In the genomic region with DNA sequence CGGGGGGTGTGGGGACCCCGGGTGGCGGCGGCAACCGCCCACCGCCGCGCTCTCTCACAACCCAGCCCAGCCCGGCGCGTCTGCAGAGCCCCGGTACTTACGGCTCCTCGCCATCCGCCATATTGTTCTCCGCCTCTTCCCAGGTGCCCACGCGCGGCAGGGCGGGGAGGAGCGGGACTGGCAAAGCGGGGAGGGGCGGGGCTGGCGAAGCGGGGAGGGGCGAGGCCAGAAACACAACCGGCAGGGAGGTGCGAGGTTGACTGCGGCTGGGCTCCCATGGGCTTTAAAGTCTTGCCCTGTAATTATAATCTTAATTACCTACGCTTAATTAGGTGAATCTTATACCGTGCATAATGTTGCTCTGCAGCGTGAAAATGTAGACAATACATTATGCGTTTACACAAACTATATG, we compare ENCODE assay signal across 8 cellular contexts. TPM values are rescaled to one million over a fixed set of nuclear protein-coding genes. Genes with fewer than 3 reads are reported as not detected.
DNase-seq lines count a peak whose midpoint lies in the region; ATAC-seq and TF ChIP-seq lines count a peak whose summit lies in the region.

TSS of gene UBA3 (minus strand) at position 133 of the 412 bp plus-strand sequence. CDS start at position 121, 12 bp downstream.

- H3K4me1 ChIP-seq in ascending aorta (peaks cover 10 to 32% of the 10 kb centered on the region in 2 donors), rectal smooth muscle tissue (ENCODE audit: control insufficient read depth, insufficient read depth, low read length) (peaks cover 14% of the 10 kb centered on the region), vagina (peaks cover 50% of the 10 kb centered on the region)

- peak within 1 kb of the TSS; percentile 71 to 93 for H3K4me3 ChIP-seq in ascending aorta
- peak within 1 kb of the TSS; percentile 80 for H3K4me3 ChIP-seq in rectal smooth muscle tissue (ENCODE audit: low read length)
- H3K4me3 ChIP-seq in vagina = peak within 1 kb of the TSS; percentile 75 to 92

- in situ Hi-C loops in GM13976 (cut with MboI; ENCODE audit: low sequenced_read_pairs, unreplicated experiment) = no loop called here

- H3K27ac ChIP-seq in ascending aorta (peak within 1 kb of the TSS; percentile 75 to 78), rectal smooth muscle tissue (ENCODE audit: low read depth, low read length) (peak within 1 kb of the TSS; percentile 23), vagina (peak within 1 kb of the TSS; percentile 87)

- TF ChIP-seq CTCF in GM13976 (IDR thresholded peaks at IDR 0.05; ENCODE audit: borderline replicate concordance, control extremely low read depth, extremely low read depth, insufficient read depth, missing control alignments) (no peak), ascending aorta (IDR thresholded peaks at IDR 0.05) (no peak), vagina (IDR thresholded peaks at IDR 0.05) (no peak)

- TF ChIP-seq POLR2A in vagina (IDR thresholded peaks at IDR 0.05) = peak in 1 of 2 donors; percentile 37

- ATAC-seq in HG02852 (IDR thresholded peaks at IDR 0.05; ENCODE audit: unreplicated experiment) = peak; percentile 44

- peak; percentile 91 for DNase-seq in GM13976 (ENCODE audit: low spot score)
- peak; percentile 70 for DNase-seq in NCI-H1930 (lab: John Stamatoyannopoulos, UW)
- peak; percentile 89 for DNase-seq in T-helper 22 cell (ENCODE audit: low read depth)
- peak; percentile 64 to 95 for DNase-seq in ascending aorta (ENCODE audit: low spot score in 2 of 2)
- DNase-seq in hepatic stellate cell (ENCODE audit: low spot score) = peak; percentile 81
- DNase-seq in vagina (ENCODE audit: extremely low spot score in 2 of 2) = no peak

- H3K27me3 ChIP-seq in ascending aorta (no peaks in the 10 kb centered on the region), rectal smooth muscle tissue (ENCODE audit: control insufficient read depth, insufficient read depth, low read length) (no peaks in the 10 kb centered on the region), vagina (no peaks in the 10 kb centered on the region)

- H3K9me3 ChIP-seq in ascending aorta (no peaks in the 10 kb centered on the region), vagina (no peaks in the 10 kb centered on the region)

- H3K36me3 ChIP-seq in ascending aorta (peaks cover 0 to 6% of the 10 kb centered on the region in 2 donors), rectal smooth muscle tissue (ENCODE audit: control insufficient read depth, insufficient read depth, low read length) (no peaks in the 10 kb centered on the region), vagina (no peaks in the 10 kb centered on the region)

- intact Hi-C loops in ascending aorta (cut with DNase I) (loop anchor here (1.0 kb wide), 2 partner anchors 28 to 67 kb away; partner anchors contain the start of genes EOGT and TMF1), vagina (cut with DNase I) (no loop called here)

- peak within 1 kb of the TSS; percentile 58 for H3K9ac ChIP-seq in rectal smooth muscle tissue (ENCODE audit: low read length)

RNA-seq across cellular contexts. Expression of gene UBA3, which starts in this region (rescaled TPM):
- total RNA-seq in ascending aorta (18.2 TPM), vagina (84.7 TPM)

Comparison
In these comparisons a context has a peak if more than half of its experiments do, and no peak if none do; other contexts are left out.
1. DNase-seq: peak in GM13976 (single experiment), NCI-H1930 (2 of 2), T-helper 22 cell (single experiment), ascending aorta (2 of 2) and hepatic stellate cell (single experiment); none in vagina (0 of 2).
2. H3K27ac ChIP-seq: peak in every context shown above with its lines; median percentile 87 in vagina; 76 in ascending aorta; 23 in rectal smooth muscle tissue.
3. Peak in every context shown above with its lines, with median percentiles within 50 percentile points of each other: H3K4me3 ChIP-seq.